8 cellular contexts compared by ENCODE assay signal in genomic region chr2:226834880-226835279, GRCh38. TPM values are rescaled to one million over a fixed set of nuclear protein-coding genes. Genes with fewer than 3 reads are reported as not detected.
DNase-seq lines count a peak whose midpoint lies in the region; ATAC-seq and TF ChIP-seq lines count a peak whose summit lies in the region.
"Not testable (repeated sequence)": the region's sequence is repeated elsewhere in the genome, so short reads cannot be mapped to it uniquely, and the experiment has no call there.

No MANE protein-coding gene starts in this region.

- CTCF ChIA-PET in OCI-LY7 (lab: Charles Lee; ENCODE audit: unreplicated experiment): not testable (repeated sequence)
- CTCF ChIA-PET in activated CD8-positive, alpha-beta T cell treated with anti-CD3 and anti-CD28 coated beads for 36 hours (lab: Charles Lee): interaction anchor here (1.0 to 4.5 kb wide), 5 partner anchors 9 to 44 kb away, joined by 3 to 18 read pairs (median 4); partner anchors contain the start of gene IRS1

- H3K4me3 ChIP-seq in GM12865 (ENCODE audit: low read depth, low read length) (peak overlapping the region; percentile 99), OCI-LY7 (ENCODE audit: low read depth, low read length, poor library complexity, severe bottlenecking) (peak overlapping the region; percentile 73), brain microvascular endothelial cell (ENCODE audit: low read depth, low read length) (peak overlapping the region; percentile 68), fibroblast of pulmonary artery (replicated peaks; ENCODE audit: low read depth, low read length) (peak overlapping the region; percentile 72), mesodermal cell (ENCODE audit: extremely low read depth, insufficient read depth, low read length, poor library complexity, severe bottlenecking) (peak overlapping the region; percentile 67), psoas muscle (peak overlapping the region; percentile 86)

- H3K9me2 ChIP-seq in OCI-LY7 (ENCODE audit: insufficient read depth, low read length): not testable (repeated sequence)

- not testable (repeated sequence) for H3K27me3 ChIP-seq in brain microvascular endothelial cell (replicated peaks); psoas muscle (ENCODE audit: insufficient read depth in 3 of 3, low read length in 2 of 3)

- not testable (repeated sequence) for H2AFZ ChIP-seq in OCI-LY7 (ENCODE audit: low read length)

- DNase-seq in GM12865 (ENCODE audit: low read depth); OCI-LY7 (ENCODE audit: low spot score); activated CD8-positive, alpha-beta T cell treated with anti-CD3 and anti-CD28 coated beads for 36 hours; brain microvascular endothelial cell; fibroblast of pulmonary artery (ENCODE audit: low read depth); psoas muscle; type B pancreatic cell (ENCODE audit: extremely low spot score, unreplicated experiment): not testable (repeated sequence)

- H3K27me3 Mint-ChIP-seq in activated CD8-positive, alpha-beta T cell treated with anti-CD3 and anti-CD28 coated beads for 36 hours; type B pancreatic cell: not testable (repeated sequence)

- peak overlapping the region; percentile 98 for H3K4me2 ChIP-seq in OCI-LY7 (ENCODE audit: low read length)

- H3K9me3 ChIP-seq in OCI-LY7 (ENCODE audit: low read length); mesodermal cell (ENCODE audit: control insufficient read depth, low read length); psoas muscle: not testable (repeated sequence)

- peak overlapping the region; percentile 96 for H3K27ac Mint-ChIP-seq in activated CD8-positive, alpha-beta T cell treated with anti-CD3 and anti-CD28 coated beads for 36 hours
- H3K27ac Mint-ChIP-seq in type B pancreatic cell: not testable (repeated sequence)

- not testable (repeated sequence) for TF ChIP-seq CTCF in GM12865 (IDR thresholded peaks at IDR 0.05; ENCODE audit: insufficient read depth, low read depth, low read length, missing control alignments); OCI-LY7 (conservative IDR thresholded peaks at IDR 0.05; ENCODE audit: low read length); activated CD8-positive, alpha-beta T cell treated with anti-CD3 and anti-CD28 coated beads for 36 hours (IDR thresholded peaks at IDR 0.05); brain microvascular endothelial cell (IDR thresholded peaks at IDR 0.05; ENCODE audit: low read depth, low read length, missing control alignments); fibroblast of pulmonary artery (IDR thresholded peaks at IDR 0.05; ENCODE audit: low read length, missing control alignments); psoas muscle (IDR thresholded peaks at IDR 0.05); type B pancreatic cell (conservative IDR thresholded peaks at IDR 0.05)

- H3K27ac ChIP-seq in OCI-LY7 (ENCODE audit: low read depth, low read length, poor library complexity, severe bottlenecking): peak overlapping the region; percentile 97
- not testable (repeated sequence) for H3K27ac ChIP-seq in brain microvascular endothelial cell; mesodermal cell (ENCODE audit: low read depth, low read length, severe bottlenecking)
- H3K27ac ChIP-seq in psoas muscle: peak overlapping the region; percentile 96

- peaks cover 43% of the 10 kb centered on the region for H3K36me3 ChIP-seq in OCI-LY7 (ENCODE audit: insufficient read depth, low read length)
- not testable (repeated sequence) for H3K36me3 ChIP-seq in brain microvascular endothelial cell (replicated peaks); mesodermal cell (ENCODE audit: control insufficient read depth, insufficient read depth, low read length); psoas muscle (ENCODE audit: insufficient read depth in 1 of 2, low read depth in 1 of 2)

- in situ Hi-C loops in brain microvascular endothelial cell (cut with HindIII; ENCODE audit: low pct_ligation_motif_present, low sequenced_read_pairs): not testable (repeated sequence)

- H4K20me1 ChIP-seq in OCI-LY7 (ENCODE audit: insufficient read depth, low read length): peaks cover 11% of the 10 kb centered on the region; the same call in 1 of the 2 replicates

- peaks cover 43% of the 10 kb centered on the region for H3K4me1 Mint-ChIP-seq in activated CD8-positive, alpha-beta T cell treated with anti-CD3 and anti-CD28 coated beads for 36 hours (ENCODE audit: low read depth)
- peaks cover 24% of the 10 kb centered on the region for H3K4me1 Mint-ChIP-seq in type B pancreatic cell (ENCODE audit: unreplicated experiment)

- 99 to 100% methylated on average over 4 to 11 of the region's 18 CpGs for WGBS in mesodermal cell (ENCODE audit: insufficient coverage in 2 of 2), 2 experiments
- 90 to 97% (median 95%) methylated on average over 18 of the region's 18 CpGs for WGBS in psoas muscle, 3 donors

- BruUV-seq in OCI-LY7 (replicated peaks; lab: Mats Ljungman, UMichigan): not testable (repeated sequence)

- intact Hi-C loops in OCI-LY7 (cut with micrococcal nuclease; ENCODE audit: unreplicated experiment): not testable (repeated sequence)
- intact Hi-C loops in activated CD8-positive, alpha-beta T cell treated with anti-CD3 and anti-CD28 coated beads for 36 hours (cut with micrococcal nuclease): loop anchor here (5.0 kb wide), 2 partner anchors 33 to 147 kb away; no protein-coding TSS in a partner anchor
- intact Hi-C loops in psoas muscle (cut with DNase I): loop anchor here in 1 of 2 donors (10.0 kb wide), 1 partner anchor 150 kb away; no protein-coding TSS in a partner anchor

- peak overlapping the region; percentile 88 for H3K4me3 Mint-ChIP-seq in activated CD8-positive, alpha-beta T cell treated with anti-CD3 and anti-CD28 coated beads for 36 hours
- H3K4me3 Mint-ChIP-seq in type B pancreatic cell: peak overlapping the region; percentile 97

- H3K4me1 ChIP-seq in OCI-LY7 (ENCODE audit: insufficient read depth, low read length, poor library complexity, severe bottlenecking): peaks cover 44% of the 10 kb centered on the region
- not testable (repeated sequence) for H3K4me1 ChIP-seq in mesodermal cell (ENCODE audit: control insufficient read depth, insufficient read depth, low read length, poor library complexity, severe bottlenecking)
- H3K4me1 ChIP-seq in psoas muscle: peaks cover 36% of the 10 kb centered on the region

- POLR2A ChIA-PET in OCI-LY7 (lab: Charles Lee): interaction anchor here (0.6 to 2.6 kb wide), 20 partner anchors 9 to 1831 kb away, joined by 3 to 21 read pairs (median 4); partner anchors contain the start of gene IRS1
- POLR2A ChIA-PET in activated CD8-positive, alpha-beta T cell treated with anti-CD3 and anti-CD28 coated beads for 36 hours (lab: Charles Lee): interaction anchor here (0.7 to 3.1 kb wide), 19 partner anchors 8 to 1893 kb away, joined by 3 to 16 read pairs (median 6); no protein-coding TSS in a partner anchor

- not testable (repeated sequence) for ATAC-seq in activated CD8-positive, alpha-beta T cell treated with anti-CD3 and anti-CD28 coated beads for 36 hours; psoas muscle

- H3K9me3 Mint-ChIP-seq in activated CD8-positive, alpha-beta T cell treated with anti-CD3 and anti-CD28 coated beads for 36 hours; type B pancreatic cell: not testable (repeated sequence)

- peaks cover 63% of the 10 kb centered on the region for H3K79me2 ChIP-seq in OCI-LY7 (ENCODE audit: insufficient read depth, low read depth, low read length)

- peaks cover 49% of the 10 kb centered on the region for H3K36me3 Mint-ChIP-seq in activated CD8-positive, alpha-beta T cell treated with anti-CD3 and anti-CD28 coated beads for 36 hours (ENCODE audit: low read depth)
- not testable (repeated sequence) for H3K36me3 Mint-ChIP-seq in type B pancreatic cell

RNA-seq across cellular contexts. Expression of gene RHBDD1, which starts 1.0 kb away (rescaled TPM):
- 30.4 and 40.8 TPM in 2 replicates for total RNA-seq in OCI-LY7 (2014; rRNA removed; shearing (Covaris generic))
- total RNA-seq in OCI-LY7 (2022): 80.3 and 87.8 TPM in 2 replicates
- 10 to 100 TPM; 34.3 to 35.9 TPM for total RNA-seq in activated CD8-positive, alpha-beta T cell treated with anti-CD3 and anti-CD28 coated beads for 36 hours
- 15.4 TPM for polyA plus RNA-seq in mesodermal cell (2013, experiment 1 of 2)
- polyA plus RNA-seq in mesodermal cell (2013, experiment 2 of 2): 17.0 TPM
- total RNA-seq in psoas muscle: 10 to 100 TPM; 15.8 to 26.1 (median 20.1) TPM
- polyA plus RNA-seq in psoas muscle: 10 to 100 TPM in 1 of 3 donors, 1 to 10 TPM in 2; 6.7 to 24.5 (median 9.2) TPM
- 32.0 and 34.9 TPM in 2 replicates for total RNA-seq in type B pancreatic cell (ENCODE audit: low replicate concordance)

RNA-seq across cellular contexts. Expression of gene IRS1, which starts 35.3 kb away (rescaled TPM):
- total RNA-seq in OCI-LY7 (2014; rRNA removed; shearing (Covaris generic)): 15.9 and 18.1 TPM in 2 replicates
- total RNA-seq in OCI-LY7 (2022) (23.5 and 23.6 TPM in 2 replicates), psoas muscle (10 to 100 TPM in 3 of 4 donors, 1 to 10 TPM in 1; 6.1 to 12.2 (median 11.6) TPM), type B pancreatic cell (ENCODE audit: low replicate concordance) (16.0 and 25.9 TPM in 2 replicates)
- 1 to 10 TPM; 3.5 to 4.0 TPM for total RNA-seq in activated CD8-positive, alpha-beta T cell treated with anti-CD3 and anti-CD28 coated beads for 36 hours
- polyA plus RNA-seq in mesodermal cell (2013, experiment 1 of 2): 48.3 TPM
- 46.9 TPM for polyA plus RNA-seq in mesodermal cell (2013, experiment 2 of 2)
- polyA plus RNA-seq in psoas muscle: 10 to 100 TPM in 2 of 3 donors, 1 to 10 TPM in 1; 2.5 to 21.0 (median 17.1) TPM
